In genomic region chr22:41401781-41402648, GRCh38 we compare ENCODE assay signal across 8 cellular contexts. TPM values are rescaled to one million over a fixed set of nuclear protein-coding genes. Genes with fewer than 3 reads are reported as not detected.
DNase-seq lines count a peak whose midpoint lies in the region; ATAC-seq and TF ChIP-seq lines count a peak whose summit lies in the region.

No MANE protein-coding gene starts in this region.

- H3K9me3 Mint-ChIP-seq in activated T-helper 2 cell treated with anti-CD3 and anti-CD28 coated beads, Interferon-gamma antibody, Interleukin-2, Interleukin-4, amounts not matched to agents 10 μg/mL and 5 μg/mL and 100 μg/mL, durations not matched to agents 14 hours and 24 hours and 36 hours = no peaks in the 10 kb centered on the region
- H3K9me3 Mint-ChIP-seq in nephron progenitor cell = no peaks in the 10 kb centered on the region

- no peak overlapping the region for H3K4me3 Mint-ChIP-seq in activated T-helper 2 cell treated with anti-CD3 and anti-CD28 coated beads, Interferon-gamma antibody, Interleukin-2, Interleukin-4, amounts not matched to agents 10 μg/mL and 5 μg/mL and 100 μg/mL, durations not matched to agents 14 hours and 24 hours and 36 hours (ENCODE audit: low read depth)
- no peak overlapping the region for H3K4me3 Mint-ChIP-seq in nephron progenitor cell

- no peak for ATAC-seq in HG03520 (IDR thresholded peaks at IDR 0.05; ENCODE audit: unreplicated experiment)

- no peaks in the 10 kb centered on the region for H3K27me3 Mint-ChIP-seq in activated T-helper 2 cell treated with anti-CD3 and anti-CD28 coated beads, Interferon-gamma antibody, Interleukin-2, Interleukin-4, amounts not matched to agents 10 μg/mL and 5 μg/mL and 100 μg/mL, durations not matched to agents 14 hours and 24 hours and 36 hours (ENCODE audit: low read depth)
- H3K27me3 Mint-ChIP-seq in nephron progenitor cell (ENCODE audit: low read depth, poor library complexity) = no peaks in the 10 kb centered on the region

- DNase-seq in COLO668 (lab: John Stamatoyannopoulos, UW; ENCODE audit: unreplicated experiment) (peak; percentile 69), NCI-H2196 (lab: John Stamatoyannopoulos, UW; ENCODE audit: unreplicated experiment) (peak; percentile 83), epidermal melanocyte (ENCODE audit: insufficient read length, low spot score) (peak; percentile 92), myocyte (ENCODE audit: low read depth) (peak; percentile 93), nephron progenitor cell (no peak)
- DNase-seq in activated T-helper 2 cell treated with anti-CD3 and anti-CD28 coated beads, Interferon-gamma antibody, Interleukin-2, Interleukin-4, amounts not matched to agents 10 μg/mL and 5 μg/mL and 100 μg/mL, durations not matched to agents 14 hours and 24 hours and 36 hours (ENCODE audit: low spot score) = no peak
- no peak for DNase-seq in stimulated activated naive CD4-positive, alpha-beta T cell treated with Interleukin-2 at 50 U/mL for 16 hours (lab: John Stamatoyannopoulos, UW)

- TF ChIP-seq CTCF in nephron progenitor cell (IDR thresholded peaks at IDR 0.05) = no peak

- H3K4me1 Mint-ChIP-seq in activated T-helper 2 cell treated with anti-CD3 and anti-CD28 coated beads, Interferon-gamma antibody, Interleukin-2, Interleukin-4, amounts not matched to agents 10 μg/mL and 5 μg/mL and 100 μg/mL, durations not matched to agents 14 hours and 24 hours and 36 hours (ENCODE audit: low read depth) = peaks cover 11% of the 10 kb centered on the region
- peaks cover 36% of the 10 kb centered on the region for H3K4me1 Mint-ChIP-seq in nephron progenitor cell

- intact Hi-C loops in activated T-helper 2 cell treated with anti-CD3 and anti-CD28 coated beads, Interferon-gamma antibody, Interleukin-2, Interleukin-4, amounts not matched to agents 10 μg/mL and 5 μg/mL and 100 μg/mL, durations not matched to agents 14 hours and 24 hours and 36 hours (cut with micrococcal nuclease) = loop anchor here (2.0 kb wide), 1 partner anchor 125 kb away; no protein-coding TSS in a partner anchor

- no peak overlapping the region for H3K27ac Mint-ChIP-seq in activated T-helper 2 cell treated with anti-CD3 and anti-CD28 coated beads, Interferon-gamma antibody, Interleukin-2, Interleukin-4, amounts not matched to agents 10 μg/mL and 5 μg/mL and 100 μg/mL, durations not matched to agents 14 hours and 24 hours and 36 hours
- no peak overlapping the region for H3K27ac Mint-ChIP-seq in nephron progenitor cell

- no peaks in the 10 kb centered on the region for H3K36me3 Mint-ChIP-seq in activated T-helper 2 cell treated with anti-CD3 and anti-CD28 coated beads, Interferon-gamma antibody, Interleukin-2, Interleukin-4, amounts not matched to agents 10 μg/mL and 5 μg/mL and 100 μg/mL, durations not matched to agents 14 hours and 24 hours and 36 hours (ENCODE audit: low read depth)
- H3K36me3 Mint-ChIP-seq in nephron progenitor cell (ENCODE audit: low read depth) = peaks cover 23% of the 10 kb centered on the region

RNA-seq across cellular contexts. Expression of gene TEF, which starts 20.3 kb away (rescaled TPM):
- total RNA-seq in myocyte = 10.3 and 10.5 TPM in 2 replicates
- polyA plus RNA-seq in myocyte (2012) = 10.0 TPM
- 1.7 and 1.9 TPM in 2 replicates for total RNA-seq in activated T-helper 2 cell treated with anti-CD3 and anti-CD28 coated beads, Interferon-gamma antibody, Interleukin-2, Interleukin-4, amounts not matched to agents 10 μg/mL and 5 μg/mL and 100 μg/mL, durations not matched to agents 14 hours and 24 hours and 36 hours

RNA-seq across cellular contexts. Expression of gene TOB2, which starts 44.6 kb away (rescaled TPM):
- 21.4 and 26.2 TPM in 2 replicates for total RNA-seq in myocyte
- 17.6 TPM for polyA plus RNA-seq in myocyte (2012)
- 41.2 and 44.2 TPM in 2 replicates for total RNA-seq in activated T-helper 2 cell treated with anti-CD3 and anti-CD28 coated beads, Interferon-gamma antibody, Interleukin-2, Interleukin-4, amounts not matched to agents 10 μg/mL and 5 μg/mL and 100 μg/mL, durations not matched to agents 14 hours and 24 hours and 36 hours

Comparison
In these comparisons a context has a peak if more than half of its experiments do, and no peak if none do; other contexts are left out.
1. DNase-seq: peak in COLO668 (single experiment), NCI-H2196 (single experiment), epidermal melanocyte (single experiment) and myocyte (single experiment); none in activated T-helper 2 cell treated with anti-CD3 and anti-CD28 coated beads, Interferon-gamma antibody, Interleukin-2, Interleukin-4, amounts not matched to agents 10 μg/mL and 5 μg/mL and 100 μg/mL, durations not matched to agents 14 hours and 24 hours and 36 hours (single experiment), nephron progenitor cell (single experiment) and stimulated activated naive CD4-positive, alpha-beta T cell treated with Interleukin-2 at 50 U/mL for 16 hours (single experiment).